ENCODE assay signal across 14 cellular contexts in the genomic region with DNA sequence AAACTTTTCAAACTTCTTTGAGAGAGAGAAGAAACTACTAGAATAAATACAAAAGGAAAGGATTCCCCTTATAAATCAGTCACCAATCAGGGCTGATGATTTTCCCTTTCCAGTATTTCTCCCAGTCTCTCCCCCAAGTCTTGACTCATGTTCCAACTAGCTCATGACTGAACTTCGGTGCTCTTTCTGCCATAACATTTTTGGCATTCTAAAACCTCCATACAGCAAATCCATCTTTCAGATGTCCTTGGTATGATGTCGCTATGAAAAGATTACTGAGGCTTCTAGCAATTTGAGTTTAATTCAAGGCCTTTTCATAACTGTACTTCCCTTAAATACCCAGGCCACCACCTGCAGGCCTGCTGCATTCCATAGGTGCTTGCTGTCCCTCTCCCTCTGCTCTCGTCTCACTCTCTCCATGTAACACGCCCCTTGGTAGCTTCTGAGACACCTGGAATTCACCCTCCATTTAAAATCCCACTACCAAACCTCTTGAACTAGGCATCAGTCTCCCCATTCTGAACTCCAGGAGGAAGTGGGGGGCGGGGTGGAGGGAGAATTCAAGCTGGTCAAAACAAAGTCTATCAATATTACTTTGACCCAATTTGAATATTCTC. TPM values are rescaled to one million over a fixed set of nuclear protein-coding genes. Genes with fewer than 3 reads are reported as not detected.
A peak's percentile ranks its signal among the peaks of the same experiment; 100 is the strongest.
DNase-seq lines count a peak whose midpoint lies in the region; ATAC-seq, FAIRE-seq and TF ChIP-seq lines count a peak whose summit lies in the region.
"Had no signal": no experiment of that assay in that cellular context is flagged by ENCODE, and none has a peak within 500 bp of the region (broad histone marks: within the 10 kb centered on the region; RNA-seq: fewer than 3 reads in every experiment).

No MANE protein-coding gene starts in this region.

- H3K27me3 ChIP-seq in AG04450 (ENCODE audit: control insufficient read depth, insufficient read depth, low read length) (no peaks in the 10 kb centered on the region), bronchial epithelial cell (ENCODE audit: control insufficient read depth, insufficient read depth, low read length) (no peaks in the 10 kb centered on the region), mesenchymal stem cell (ENCODE audit: control insufficient read depth in 1 of 2, insufficient read depth in 1 of 2, low read length in 2 of 2) (no peaks in the 10 kb centered on the region)

- H3K14ac ChIP-seq in mesenchymal stem cell (ENCODE audit: low read length in 2 of 2), result peak overlapping the region in 1 of 2 experiments; percentile 62

- H3K4me1 ChIP-seq in mesenchymal stem cell (ENCODE audit: control insufficient read depth, insufficient read depth, low read depth, low read length), result peaks cover 11% of the 10 kb centered on the region

- H3K36me3 ChIP-seq in bronchial epithelial cell (ENCODE audit: control insufficient read depth, insufficient read depth, low read length) (no peaks in the 10 kb centered on the region), mesenchymal stem cell (ENCODE audit: control insufficient read depth in 1 of 2, insufficient read depth in 2 of 2, low read depth in 1 of 2, low read length in 2 of 2) (no peaks in the 10 kb centered on the region)

- no peak overlapping the region for H2AK5ac ChIP-seq in mesenchymal stem cell (ENCODE audit: low read length, severe bottlenecking)

- H2BK120ac ChIP-seq in mesenchymal stem cell (ENCODE audit: low read depth, low read length), result no peak overlapping the region

- WGBS in mesenchymal stem cell, result 57% methylated on average over 3 of the region's 5 CpGs

- no peak overlapping the region for H2BK5ac ChIP-seq in mesenchymal stem cell (ENCODE audit: low read depth, low read length, poor library complexity, severe bottlenecking)

- no peak overlapping the region for H2BK12ac ChIP-seq in mesenchymal stem cell (ENCODE audit: low read length in 2 of 2)

- H3K18ac ChIP-seq in mesenchymal stem cell (ENCODE audit: low read depth in 1 of 2, low read length in 2 of 2), result no peak overlapping the region

- no peak for TF ChIP-seq CTCF in AG04450 (IDR thresholded peaks at IDR 0.05; ENCODE audit: low read depth, low read length)
- TF ChIP-seq CTCF in bronchial epithelial cell (IDR thresholded peaks at IDR 0.05; ENCODE audit: insufficient read depth, low read length, severe bottlenecking), result no peak

- no peak overlapping the region for H3K4ac ChIP-seq in mesenchymal stem cell (ENCODE audit: low read depth in 1 of 2, low read length in 2 of 2)

- POLR2A ChIA-PET in AG04450 (lab: Yijun Ruan, JAX), result interaction anchor here (0.6 kb wide), 1 partner anchor 1956 kb away, joined by 4 read pairs; no protein-coding TSS in a partner anchor

- no peak overlapping the region for H4K91ac ChIP-seq in mesenchymal stem cell (ENCODE audit: low read length)

- DNase-seq in AG04450 (ENCODE audit: low read depth, low spot score) (peak; percentile 29), HS-5 (ENCODE audit: low read depth) (peak; percentile 53), bronchial epithelial cell (ENCODE audit: low read depth) (peak; percentile 31), mesenchymal stem cell (peak; percentile 34), T-helper 1 cell (no peak), DMS114 treated with DMSO at 0.1 percent for 48 hours (lab: John Stamatoyannopoulos, UW; ENCODE audit: unreplicated experiment) (no peak)
- DNase-seq: activated B cell treated with CpG ODN at 0.5 μM for 24 hours; CD4-positive, alpha-beta memory T cell; effector CD8-positive, alpha-beta T cell; immature natural killer cell; OCI-M1 had no signal

- no peaks in the 10 kb centered on the region for H3K9me3 ChIP-seq in AG04450 (ENCODE audit: control insufficient read depth, insufficient read depth, low read length)
- H3K9me3 ChIP-seq in mesenchymal stem cell (ENCODE audit: control insufficient read depth, low read length), result no peaks in the 10 kb centered on the region

- CTCF ChIA-PET in AG04450 (lab: Charles Lee), result interaction anchor here (0.5 to 1.4 kb wide), 3 partner anchors 289 to 374 kb away, joined by 3 to 5 read pairs (median 3); no protein-coding TSS in a partner anchor

- H3K9ac ChIP-seq in mesenchymal stem cell (ENCODE audit: low read length), result peak overlapping the region; percentile 6

- H3K4me3 ChIP-seq in AG04450 (ENCODE audit: low read depth, low read length) (peak overlapping the region; percentile 88), bronchial epithelial cell (ENCODE audit: low read depth, low read length) (no peak overlapping the region), mesenchymal stem cell (ENCODE audit: insufficient read depth in 1 of 2, low read depth in 1 of 2, low read length in 2 of 2) (peak overlapping the region in 1 of 2 experiments; percentile 100)

- FAIRE-seq in bronchial epithelial cell (lab: Jason Lieb, UNC), result no peak
- FAIRE-seq: GM12891 had no signal

- ATAC-seq in GM18517 (IDR thresholded peaks at IDR 0.05; ENCODE audit: unreplicated experiment) (no peak), HG02884 (IDR thresholded peaks at IDR 0.05; ENCODE audit: unreplicated experiment) (no peak)

- no peak overlapping the region for H4K8ac ChIP-seq in mesenchymal stem cell (ENCODE audit: low read length)

- H2AFZ ChIP-seq in mesenchymal stem cell (ENCODE audit: low read depth, low read length), result no peak overlapping the region

- H3K27ac ChIP-seq in AG04450 (ENCODE audit: low read depth, low read length) (peak overlapping the region; percentile 22), mesenchymal stem cell (ENCODE audit: low read length, poor library complexity, severe bottlenecking) (no peak overlapping the region)

- H3K23ac ChIP-seq in mesenchymal stem cell (ENCODE audit: low read length in 2 of 2), result no peak overlapping the region

- no peak overlapping the region for H3K4me2 ChIP-seq in mesenchymal stem cell (ENCODE audit: low read length, poor library complexity, severe bottlenecking)

- H2BK15ac ChIP-seq in mesenchymal stem cell (ENCODE audit: low read depth, poor library complexity, severe bottlenecking), result no peak overlapping the region

- peaks cover 11% of the 10 kb centered on the region for H3K79me1 ChIP-seq in mesenchymal stem cell (replicated peaks; ENCODE audit: low read length, poor library complexity, severe bottlenecking)

RNA-seq across cellular contexts. Expression of gene PRKD1, which starts 2.4 kb away (rescaled TPM):
- 20.7 and 24.5 TPM in 2 replicates for polyA plus RNA-seq in AG04450 (2011; rRNA removed)
- 48.7 and 49.1 TPM in 2 replicates for polyA minus RNA-seq in AG04450 (2011; rRNA and poly(A)+ RNA removed)
- 0.53 and 1.0 TPM in 2 replicates for total RNA-seq in bronchial epithelial cell
- polyA plus RNA-seq in mesenchymal stem cell (2013, experiment 1 of 2), result 6.5 TPM
- polyA plus RNA-seq in mesenchymal stem cell (2013, experiment 2 of 2), result 6.3 TPM
- total RNA-seq: CD4-positive, alpha-beta memory T cell had no signal
- polyA plus RNA-seq: CD4-positive, alpha-beta memory T cell; immature natural killer cell had no signal

Comparison
In these comparisons a context has a peak if more than half of its experiments do, and no peak if none do; other contexts are left out.
1. DNase-seq: peak in AG04450 (single experiment), HS-5 (single experiment), bronchial epithelial cell (single experiment) and mesenchymal stem cell (single experiment); none in T-helper 1 cell (0 of 5) and DMS114 treated with DMSO at 0.1 percent for 48 hours (single experiment).